Comparison of ENCODE assay signal across 1 cellular context in genomic region chr15:84747423-84748273, GRCh38.
A peak's percentile ranks its signal among the peaks of the same experiment; 100 is the strongest.
TF ChIP-seq lines count a peak whose summit lies in the region.

No MANE protein-coding gene starts in this region.

TF ChIP-seq in K562, 482 proteins besides CTCF, POLR2A, EP300 and RAD21 (continued from another document):
- 0 out of 2 replicates have a peak, but pooled peaks have one; percentile 27 for TF ChIP-seq REST (CRISPR knock-in tag; IDR thresholded peaks at IDR 0.05; ENCODE audit: low read depth)
- TF ChIP-seq ATF1 (CRISPR knock-in tag; IDR thresholded peaks at IDR 0.05) = no peak
- peak; percentile 71 for TF ChIP-seq ATF1 (tag; IDR thresholded peaks at IDR 0.05)
